In the genomic region with DNA sequence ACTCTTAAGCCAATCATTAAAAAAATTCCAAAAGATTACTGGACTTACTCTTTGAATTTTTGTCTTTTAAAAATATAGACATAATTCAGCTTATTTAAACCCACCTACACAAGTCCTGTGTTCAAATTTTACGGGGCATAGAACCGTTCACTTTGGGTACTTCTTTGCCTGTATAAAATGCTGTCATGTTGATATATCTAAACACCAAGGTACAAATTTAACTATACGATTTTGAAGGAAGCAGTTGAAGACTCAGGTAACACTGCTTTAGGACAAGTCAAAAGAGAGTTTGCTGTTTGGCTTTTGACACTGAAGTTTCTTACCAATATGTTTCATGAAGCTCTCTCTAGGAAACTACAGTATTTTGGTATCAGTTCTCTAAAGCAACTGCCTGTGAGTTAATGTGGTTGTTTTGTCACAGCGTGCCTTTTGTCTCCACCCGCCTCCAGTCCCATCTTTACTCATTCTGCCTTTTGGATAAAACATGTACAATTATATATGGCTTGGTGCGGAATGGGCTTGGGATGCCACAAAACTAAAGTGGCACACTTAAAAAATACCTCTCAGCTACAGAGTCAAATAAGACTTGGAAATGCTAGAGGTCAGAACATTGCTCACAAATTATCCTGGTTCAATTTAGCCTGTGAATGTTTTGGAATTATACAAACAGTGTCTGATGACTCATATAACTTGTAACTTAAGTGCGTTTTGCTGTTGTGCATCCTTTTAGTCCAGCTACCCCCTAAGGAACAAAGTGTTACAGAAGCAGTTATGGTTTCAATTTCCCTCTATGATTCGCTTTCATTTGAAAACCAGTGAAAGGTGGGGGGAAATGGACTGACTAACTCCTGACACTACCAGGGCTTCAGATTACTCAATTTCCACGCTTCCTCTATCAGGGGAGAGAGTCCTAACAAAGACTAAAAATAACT, we compare ENCODE assay signal across 1 cellular context.
TF ChIP-seq lines count a peak whose summit lies in the region.

No MANE protein-coding gene starts in this region.

TF ChIP-seq in SK-N-SH treated with all-trans-retinoic acid at 6 μM for 48 hours, 23 proteins besides CTCF, POLR2A, EP300 and RAD21 (continued from another document):
- TF ChIP-seq, protein P1, sequence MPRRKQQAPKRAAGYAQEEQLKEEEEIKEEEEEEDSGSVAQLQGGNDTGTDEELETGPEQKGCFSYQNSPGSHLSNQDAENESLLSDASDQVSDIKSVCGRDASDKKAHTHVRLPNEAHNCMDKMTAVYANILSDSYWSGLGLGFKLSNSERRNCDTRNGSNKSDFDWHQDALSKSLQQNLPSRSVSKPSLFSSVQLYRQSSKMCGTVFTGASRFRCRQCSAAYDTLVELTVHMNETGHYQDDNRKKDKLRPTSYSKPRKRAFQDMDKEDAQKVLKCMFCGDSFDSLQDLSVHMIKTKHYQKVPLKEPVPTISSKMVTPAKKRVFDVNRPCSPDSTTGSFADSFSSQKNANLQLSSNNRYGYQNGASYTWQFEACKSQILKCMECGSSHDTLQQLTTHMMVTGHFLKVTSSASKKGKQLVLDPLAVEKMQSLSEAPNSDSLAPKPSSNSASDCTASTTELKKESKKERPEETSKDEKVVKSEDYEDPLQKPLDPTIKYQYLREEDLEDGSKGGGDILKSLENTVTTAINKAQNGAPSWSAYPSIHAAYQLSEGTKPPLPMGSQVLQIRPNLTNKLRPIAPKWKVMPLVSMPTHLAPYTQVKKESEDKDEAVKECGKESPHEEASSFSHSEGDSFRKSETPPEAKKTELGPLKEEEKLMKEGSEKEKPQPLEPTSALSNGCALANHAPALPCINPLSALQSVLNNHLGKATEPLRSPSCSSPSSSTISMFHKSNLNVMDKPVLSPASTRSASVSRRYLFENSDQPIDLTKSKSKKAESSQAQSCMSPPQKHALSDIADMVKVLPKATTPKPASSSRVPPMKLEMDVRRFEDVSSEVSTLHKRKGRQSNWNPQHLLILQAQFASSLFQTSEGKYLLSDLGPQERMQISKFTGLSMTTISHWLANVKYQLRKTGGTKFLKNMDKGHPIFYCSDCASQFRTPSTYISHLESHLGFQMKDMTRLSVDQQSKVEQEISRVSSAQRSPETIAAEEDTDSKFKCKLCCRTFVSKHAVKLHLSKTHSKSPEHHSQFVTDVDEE (CRISPR knock-in tag; IDR thresholded peaks at IDR 0.05), result no peak
- TF ChIP-seq ZNF8 (CRISPR knock-in tag; IDR thresholded peaks at IDR 0.05), result no peak
- TF ChIP-seq, protein P2, sequence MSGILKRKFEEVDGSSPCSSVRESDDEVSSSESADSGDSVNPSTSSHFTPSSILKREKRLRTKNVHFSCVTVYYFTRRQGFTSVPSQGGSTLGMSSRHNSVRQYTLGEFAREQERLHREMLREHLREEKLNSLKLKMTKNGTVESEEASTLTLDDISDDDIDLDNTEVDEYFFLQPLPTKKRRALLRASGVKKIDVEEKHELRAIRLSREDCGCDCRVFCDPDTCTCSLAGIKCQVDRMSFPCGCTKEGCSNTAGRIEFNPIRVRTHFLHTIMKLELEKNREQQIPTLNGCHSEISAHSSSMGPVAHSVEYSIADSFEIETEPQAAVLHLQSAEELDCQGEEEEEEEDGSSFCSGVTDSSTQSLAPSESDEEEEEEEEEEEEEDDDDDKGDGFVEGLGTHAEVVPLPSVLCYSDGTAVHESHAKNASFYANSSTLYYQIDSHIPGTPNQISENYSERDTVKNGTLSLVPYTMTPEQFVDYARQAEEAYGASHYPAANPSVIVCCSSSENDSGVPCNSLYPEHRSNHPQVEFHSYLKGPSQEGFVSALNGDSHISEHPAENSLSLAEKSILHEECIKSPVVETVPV (CRISPR knock-in tag; IDR thresholded peaks at IDR 0.05), result no peak
- TF ChIP-seq, protein P3, sequence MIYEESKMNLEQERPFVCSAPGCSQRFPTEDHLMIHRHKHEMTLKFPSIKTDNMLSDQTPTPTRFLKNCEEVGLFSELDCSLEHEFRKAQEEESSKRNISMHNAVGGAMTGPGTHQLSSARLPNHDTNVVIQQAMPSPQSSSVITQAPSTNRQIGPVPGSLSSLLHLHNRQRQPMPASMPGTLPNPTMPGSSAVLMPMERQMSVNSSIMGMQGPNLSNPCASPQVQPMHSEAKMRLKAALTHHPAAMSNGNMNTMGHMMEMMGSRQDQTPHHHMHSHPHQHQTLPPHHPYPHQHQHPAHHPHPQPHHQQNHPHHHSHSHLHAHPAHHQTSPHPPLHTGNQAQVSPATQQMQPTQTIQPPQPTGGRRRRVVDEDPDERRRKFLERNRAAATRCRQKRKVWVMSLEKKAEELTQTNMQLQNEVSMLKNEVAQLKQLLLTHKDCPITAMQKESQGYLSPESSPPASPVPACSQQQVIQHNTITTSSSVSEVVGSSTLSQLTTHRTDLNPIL (CRISPR knock-in tag; IDR thresholded peaks at IDR 0.05; ENCODE audit: low read depth), result no peak
